ENCODE assay signal across 20 cellular contexts in the genomic region with DNA sequence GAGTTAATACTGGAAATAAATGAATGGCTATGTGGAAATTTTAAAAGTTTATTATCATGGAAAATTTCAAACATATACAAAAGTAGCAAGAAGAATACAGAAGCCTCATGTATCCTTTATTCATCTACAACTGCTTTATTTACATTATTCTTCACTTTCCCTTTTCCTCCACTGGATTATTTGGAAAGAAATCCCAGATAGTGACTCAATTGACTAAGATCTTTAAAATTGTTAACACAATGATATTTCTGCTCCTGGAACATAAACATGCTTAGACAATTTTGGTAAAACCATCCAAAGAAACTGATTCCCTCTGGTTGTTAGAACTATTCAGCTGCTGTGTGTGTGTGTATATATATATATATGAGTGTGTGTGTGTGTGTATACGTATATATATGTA.
A peak's percentile ranks its signal among the peaks of the same experiment; 100 is the strongest.
DNase-seq lines count a peak whose midpoint lies in the region; ATAC-seq and TF ChIP-seq lines count a peak whose summit lies in the region.
"Had no signal": no experiment of that assay in that cellular context is flagged by ENCODE, and none has a peak within 500 bp of the region (broad histone marks: within the 10 kb centered on the region; RNA-seq: fewer than 3 reads in every experiment).

No MANE protein-coding gene starts in this region.

- H3K9me3 Mint-ChIP-seq in endodermal cell, result no peaks in the 10 kb centered on the region
- H3K9me3 Mint-ChIP-seq: CD8-positive, alpha-beta T cell; GM23338 had no signal

- 20% methylated on average over 1 of the region's 1 CpG for WGBS in esophagus muscularis mucosa
- WGBS in psoas muscle, 3 donors, result 82 to 90% (median 87%) methylated on average over 1 of the region's 1 CpG
- WGBS in endodermal cell (ENCODE audit: insufficient coverage in 1 of 2, insufficient read length in 1 of 2), 2 experiments, result no CpG with 5 or more reads among the region's 1 CpG

- H3K36me3 Mint-ChIP-seq in endodermal cell (ENCODE audit: low read depth), result no peaks in the 10 kb centered on the region
- H3K36me3 Mint-ChIP-seq: CD8-positive, alpha-beta T cell had no signal

- H3K4me1 ChIP-seq in ACC112 (ENCODE audit: control insufficient read depth, insufficient read depth, low read length, unreplicated experiment) (peaks cover 53% of the 10 kb centered on the region), SJSA1 (replicated peaks) (peaks cover 62% of the 10 kb centered on the region), esophagus muscularis mucosa (peaks cover 42 to 55% (median 48%) of the 10 kb centered on the region in 4 donors), psoas muscle (peaks cover 54% of the 10 kb centered on the region), endodermal cell (ENCODE audit: control insufficient read depth, insufficient read depth, low read length) (peaks cover 5% of the 10 kb centered on the region)

- no peaks in the 10 kb centered on the region for H3K36me3 ChIP-seq in ACC112 (ENCODE audit: insufficient read depth, low read length)
- H3K36me3 ChIP-seq in SJSA1, result no peaks in the 10 kb centered on the region
- H3K36me3 ChIP-seq in esophagus muscularis mucosa, result no peaks in the 10 kb centered on the region
- H3K36me3 ChIP-seq in psoas muscle (ENCODE audit: insufficient read depth in 1 of 2, low read depth in 1 of 2), result no peaks in the 10 kb centered on the region
- H3K36me3 ChIP-seq in endodermal cell (ENCODE audit: control insufficient read depth, insufficient read depth, low read length), result no peaks in the 10 kb centered on the region
- H3K36me3 ChIP-seq: BLaER1 treated with 17β-estradiol and CSF1 and Interleukin-3, amounts not matched to agents 10 nM and 100 nM had no signal

- H3K9me3 ChIP-seq in SJSA1 (replicated peaks) (no peaks in the 10 kb centered on the region), esophagus muscularis mucosa (no peaks in the 10 kb centered on the region), psoas muscle (no peaks in the 10 kb centered on the region), endodermal cell (ENCODE audit: control insufficient read depth, low read length) (no peaks in the 10 kb centered on the region)

- no peak overlapping the region for H3K4me3 Mint-ChIP-seq in endodermal cell
- H3K4me3 Mint-ChIP-seq: CD8-positive, alpha-beta T cell; GM23338 had no signal

- H3K27ac ChIP-seq in ACC112 (ENCODE audit: low read depth, low read length) (peak overlapping the region; percentile 67; the same call in 1 of the 2 replicates), SJSA1 (peak overlapping the region; percentile 77; the same call in 1 of the 2 replicates), esophagus muscularis mucosa (replicated peaks in 1 of 4) (peak overlapping the region; percentile 79 to 84 (median 80)), psoas muscle (peak overlapping the region; percentile 76), endodermal cell (ENCODE audit: low read depth, low read length) (no peak overlapping the region)
- H3K27ac ChIP-seq: BLaER1 treated with 17β-estradiol and CSF1 and Interleukin-3, amounts not matched to agents 10 nM and 100 nM; PC-9 had no signal

- H3K27ac Mint-ChIP-seq in endodermal cell, result no peak overlapping the region
- H3K27ac Mint-ChIP-seq: CD8-positive, alpha-beta T cell; GM23338 had no signal

- TF ChIP-seq POLR2A in esophagus muscularis mucosa (IDR thresholded peaks at IDR 0.05; ENCODE audit: low read depth), result no peak

- TF ChIP-seq CTCF in esophagus muscularis mucosa (IDR thresholded peaks at IDR 0.05) (no peak), psoas muscle (IDR thresholded peaks at IDR 0.05) (no peak), endodermal cell (conservative IDR thresholded peaks at IDR 0.05) (no peak)

- H3K79me2 ChIP-seq in ACC112 (ENCODE audit: control insufficient read depth, insufficient read depth, low read length, unreplicated experiment), result no peaks in the 10 kb centered on the region

- intact Hi-C loops in esophagus muscularis mucosa (cut with DNase I) (no loop called here), psoas muscle (cut with DNase I) (loop anchor here (5.0 to 10.0 kb wide), 2 partner anchors 87 to 711 kb away; a partner anchor contains a TSS)

- H3K9ac ChIP-seq in endodermal cell (ENCODE audit: extremely low read depth, low read length, poor library complexity, severe bottlenecking), result no peak overlapping the region
- H3K9ac ChIP-seq: BLaER1 treated with 17β-estradiol and CSF1 and Interleukin-3, amounts not matched to agents 10 nM and 100 nM had no signal

- H3K4me1 Mint-ChIP-seq in endodermal cell, result peaks cover 20% of the 10 kb centered on the region

- no peak overlapping the region for H2AFZ ChIP-seq in ACC112 (ENCODE audit: low read length, unreplicated experiment)
- H2AFZ ChIP-seq: GM23338, PC-9 had no signal

- DNase-seq in SJSA1 (ENCODE audit: low read depth in 1 of 2, low spot score in 2 of 2) (no peak), esophagus muscularis mucosa (ENCODE audit: extremely low spot score) (no peak), psoas muscle (no peak), NCI-H2227 (lab: John Stamatoyannopoulos, UW; ENCODE audit: unreplicated experiment) (no peak), superior temporal gyrus (ENCODE audit: extremely low spot score) (no peak), endodermal cell (no peak)
- DNase-seq: Calu3; CD8-positive, alpha-beta T cell; HCEC 1CT; NCI-H1105 treated with DMSO at 0.1 percent for 48 hours; NCI-H1694 treated with DMSO at 0.1 percent for 48 hours; NCI-H2227 treated with DMSO at 0.1 percent for 48 hours; NCI-H510A treated with DMSO at 0.1 percent for 48 hours; NCI-H82; PC-9 had no signal

- TF ChIP-seq EP300 in esophagus muscularis mucosa (IDR thresholded peaks at IDR 0.05), result no peak

- no peak for ATAC-seq in psoas muscle
- ATAC-seq in GM19023 (IDR thresholded peaks at IDR 0.05; ENCODE audit: unreplicated experiment), result no peak
- ATAC-seq: CD8-positive, alpha-beta T cell; GM12878 had no signal

- H3K4me3 ChIP-seq in ACC112 (ENCODE audit: low read depth, low read length) (no peak overlapping the region), SJSA1 (no peak overlapping the region), esophagus muscularis mucosa (no peak overlapping the region), psoas muscle (no peak overlapping the region), endodermal cell (ENCODE audit: low read length) (no peak overlapping the region)
- H3K4me3 ChIP-seq: BLaER1 treated with 17β-estradiol and CSF1 and Interleukin-3, amounts not matched to agents 10 nM and 100 nM; GM12878; GM23338; PC-9 had no signal

- no peaks in the 10 kb centered on the region for H3K27me3 Mint-ChIP-seq in endodermal cell (ENCODE audit: insufficient read depth)

- H3K27me3 ChIP-seq in ACC112 (ENCODE audit: insufficient read depth, low read length) (no peaks in the 10 kb centered on the region), SJSA1 (replicated peaks) (no peaks in the 10 kb centered on the region), esophagus muscularis mucosa (no peaks in the 10 kb centered on the region), psoas muscle (ENCODE audit: insufficient read depth in 3 of 3, low read length in 2 of 3) (no peaks in the 10 kb centered on the region), endodermal cell (ENCODE audit: control insufficient read depth, insufficient read depth, low read length, poor library complexity, severe bottlenecking) (no peaks in the 10 kb centered on the region)
- H3K27me3 ChIP-seq: BLaER1 treated with 17β-estradiol and CSF1 and Interleukin-3, amounts not matched to agents 10 nM and 100 nM had no signal
